Comparison of ENCODE assay signal across 10 cellular contexts in the genomic region with DNA sequence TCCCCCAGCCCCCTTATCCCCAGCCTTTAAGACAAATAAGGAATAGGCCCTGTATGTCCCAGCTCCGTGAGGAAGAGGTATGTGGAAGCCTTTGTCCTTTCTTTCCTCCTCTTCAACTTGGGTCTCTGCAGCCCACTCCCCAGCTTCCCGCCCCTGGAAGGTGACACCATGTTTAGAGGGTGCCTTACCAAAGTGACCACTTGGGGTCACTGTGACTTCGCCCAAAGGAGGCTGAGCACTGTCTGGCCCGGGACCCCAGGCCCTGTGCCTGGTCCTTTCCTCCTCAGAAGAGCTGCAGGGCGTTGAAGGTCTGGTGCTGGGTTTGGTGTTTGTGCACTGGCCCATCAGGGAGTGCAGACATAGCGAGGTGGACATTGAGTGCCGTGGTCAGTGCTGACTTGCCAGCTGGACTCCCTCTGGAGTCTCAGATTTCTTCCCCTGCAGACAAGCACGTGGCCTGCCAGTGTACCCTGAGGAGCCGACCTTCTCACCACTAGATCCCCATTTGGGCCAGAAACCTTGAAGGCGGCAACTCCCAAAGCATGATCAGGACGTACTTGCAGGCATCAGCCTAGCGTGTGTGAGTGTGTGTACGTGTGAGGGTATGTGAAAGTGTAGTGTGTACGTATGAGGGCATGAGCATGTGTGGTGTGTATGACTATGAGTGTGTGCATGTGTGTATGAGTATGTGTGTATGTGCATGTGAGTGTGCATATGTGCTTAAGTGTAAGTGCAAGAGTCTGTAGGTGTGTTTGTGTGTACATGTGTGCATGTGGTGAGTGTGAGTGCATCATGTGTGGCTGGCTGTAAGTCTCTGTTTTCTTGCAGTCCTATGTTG.
DNase-seq lines count a peak whose midpoint lies in the region; ATAC-seq, FAIRE-seq and TF ChIP-seq lines count a peak whose summit lies in the region.
"Had no signal": no experiment of that assay in that cellular context is flagged by ENCODE, and none has a peak within 500 bp of the region (broad histone marks: within the 10 kb centered on the region; RNA-seq: fewer than 3 reads in every experiment).

No MANE protein-coding gene starts in this region.

- no peaks in the 10 kb centered on the region for H3K23me2 ChIP-seq in H1 (ENCODE audit: low read depth, low read length)

- H4K8ac ChIP-seq in H1 (ENCODE audit: extremely low read depth, insufficient read depth, low read length): no peak overlapping the region

- TF ChIP-seq POLR2A in H1 (IDR thresholded peaks at IDR 0.05; ENCODE audit: control extremely low read depth in 1 of 2, low read depth in 2 of 2, low read length in 2 of 2): no peak

- peak; percentile 97 to 99 for TF ChIP-seq RAD21 in H1 (IDR thresholded peaks at IDR 0.05 in 1 of 2, conservative IDR thresholded peaks at IDR 0.05 in 1 of 2; ENCODE audit: low read depth in 2 of 2, low read length in 2 of 2)

- no peak overlapping the region for H3K4ac ChIP-seq in H1 (replicated peaks; ENCODE audit: insufficient read length, low read depth, low read length)

- no peaks in the 10 kb centered on the region; a peak in 1 of 7 replicates for H3K27me3 ChIP-seq in H1 (replicated peaks in 1 of 4; ENCODE audit: control insufficient read depth in 3 of 4, extremely low read depth in 1 of 4, insufficient read depth in 3 of 4, low read length in 3 of 4)
- H3K27me3 ChIP-seq: ovary had no signal

- H3K27ac ChIP-seq in OCI-LY7 (ENCODE audit: low read depth, low read length, poor library complexity, severe bottlenecking) (no peak overlapping the region), H1 (ENCODE audit: low read depth, low read length) (no peak overlapping the region)
- H3K27ac ChIP-seq: ovary had no signal

- no peak overlapping the region for H4K91ac ChIP-seq in H1 (replicated peaks; ENCODE audit: insufficient read length, low read length)

- no peak overlapping the region for H3K18ac ChIP-seq in H1 (ENCODE audit: extremely low read depth, low read length)

- WGBS in H1 (ENCODE audit: extremely low coverage in 1 of 2, insufficient coverage in 1 of 2, insufficient read length in 1 of 2, insufficient replicate concordance in 2 of 2, low coverage in 1 of 2, low lambda C conversion rate in 2 of 2, missing lambda C conversion rate in 1 of 2), 2 experiments: 59 to 67% methylated on average over 1 to 14 of the region's 14 CpGs

- no peak overlapping the region for H3K23ac ChIP-seq in H1 (ENCODE audit: insufficient read length)

- H3K36me3 ChIP-seq in OCI-LY7 (ENCODE audit: insufficient read depth, low read length): no peaks in the 10 kb centered on the region
- H3K36me3 ChIP-seq in H1 (ENCODE audit: control insufficient read depth in 2 of 4, insufficient read depth in 4 of 4, low read length in 3 of 4): no peaks in the 10 kb centered on the region
- no peaks in the 10 kb centered on the region for H3K36me3 ChIP-seq in mucosa of descending colon (ENCODE audit: low read depth)
- H3K36me3 ChIP-seq: ovary had no signal

- H3K56ac ChIP-seq in H1 (replicated peaks; ENCODE audit: insufficient read length, low read depth, low read length): no peak overlapping the region

- POLR2A ChIA-PET in OCI-LY7 (lab: Charles Lee): interaction anchor here (0.7 kb wide), 1 partner anchor 498 kb away, joined by 3 read pairs; no protein-coding TSS in a partner anchor
- POLR2A ChIA-PET in H1 (lab: Charles Lee; ENCODE audit: partially characterized antibody): no interaction called here

- no peak for TF ChIP-seq EP300 in H1 (IDR thresholded peaks at IDR 0.05; ENCODE audit: borderline replicate concordance in 1 of 2, low read depth in 2 of 2, low read length in 2 of 2)

- no peak overlapping the region; the same call in 1 of the 2 replicates for H2BK15ac ChIP-seq in H1 (ENCODE audit: low read length)

- peak overlapping the region in 1 of 4 experiments; percentile 2; a peak in 1 of 7 replicates for H3K9ac ChIP-seq in H1 (replicated peaks in 1 of 4; ENCODE audit: extremely low read depth in 1 of 4, low read depth in 3 of 4, low read length in 3 of 4)

- no peak overlapping the region for H4K5ac ChIP-seq in H1 (ENCODE audit: insufficient read length, low read depth, low read length)

- H2AK5ac ChIP-seq in H1 (ENCODE audit: low read depth, low read length): 0 out of 2 replicates have a peak overlapping the region, but pooled peaks have one; percentile 29

- no peak overlapping the region for H2BK5ac ChIP-seq in H1 (ENCODE audit: low read depth, low read length)

- ATAC-seq in GM21529 (IDR thresholded peaks at IDR 0.05; ENCODE audit: unreplicated experiment) (peak; percentile 49), mucosa of descending colon (peak; percentile 42), HG03571 (IDR thresholded peaks at IDR 0.05; ENCODE audit: unreplicated experiment) (no peak)

- TF ChIP-seq CTCF in OCI-LY7 (conservative IDR thresholded peaks at IDR 0.05; ENCODE audit: low read length) (peak; percentile 89), H1 (IDR thresholded peaks at IDR 0.05; ENCODE audit: control extremely low read depth in 1 of 3, insufficient read depth in 1 of 3, low read depth in 1 of 3, low read length in 3 of 3) (peak; percentile 86 to 91 (median 90)), mucosa of descending colon (IDR thresholded peaks at IDR 0.05) (peak; percentile 30)

- FAIRE-seq in H1 (lab: Jason Lieb, UNC): no peak

- H3K9me3 ChIP-seq in OCI-LY7 (ENCODE audit: low read length): no peaks in the 10 kb centered on the region
- no peaks in the 10 kb centered on the region for H3K9me3 ChIP-seq in H1 (ENCODE audit: insufficient read depth in 2 of 2, low read depth in 1 of 2, low read length in 1 of 2)
- H3K9me3 ChIP-seq in mucosa of descending colon: no peaks in the 10 kb centered on the region
- H3K9me3 ChIP-seq: ovary had no signal

- H3K14ac ChIP-seq in H1 (ENCODE audit: insufficient read length): no peak overlapping the region

- H3K79me2 ChIP-seq in OCI-LY7 (ENCODE audit: insufficient read depth, low read depth, low read length): no peaks in the 10 kb centered on the region
- no peaks in the 10 kb centered on the region for H3K79me2 ChIP-seq in H1 (ENCODE audit: control insufficient read depth in 1 of 2, insufficient read depth in 2 of 2, low read length in 2 of 2)

- CTCF ChIA-PET in OCI-LY7 (lab: Charles Lee; ENCODE audit: unreplicated experiment): interaction anchor here (1.1 to 1.6 kb wide), 2 partner anchors 36 to 223 kb away, joined by 3 to 9 read pairs; no protein-coding TSS in a partner anchor
- CTCF ChIA-PET in H1 (lab: Charles Lee; ENCODE audit: partially characterized antibody): interaction anchor here (0.6 to 4.5 kb wide), 97 partner anchors 10 to 1466 kb away, joined by 3 to 39 read pairs (median 4); a partner anchor contains a TSS

- H3K9me2 ChIP-seq in OCI-LY7 (ENCODE audit: insufficient read depth, low read length): no peaks in the 10 kb centered on the region

- no peak overlapping the region for H2AFZ ChIP-seq in OCI-LY7 (ENCODE audit: low read length)
- 0 out of 2 replicates have a peak overlapping the region, but pooled peaks have one; percentile 43 for H2AFZ ChIP-seq in H1 (ENCODE audit: low read length)

- H3K4me3 ChIP-seq in OCI-LY7 (ENCODE audit: low read depth, low read length, poor library complexity, severe bottlenecking) (no peak overlapping the region), H1 (ENCODE audit: extremely low read depth in 1 of 4, insufficient read depth in 2 of 4, low read depth in 3 of 4, low read length in 4 of 4) (no peak overlapping the region), mucosa of descending colon (no peak overlapping the region)
- H3K4me3 ChIP-seq: ovary had no signal

- intact Hi-C loops in OCI-LY7 (cut with micrococcal nuclease; ENCODE audit: unreplicated experiment) (loop anchor here (2.0 to 10.0 kb wide), 3 partner anchors 61 to 381 kb away; no protein-coding TSS in a partner anchor), mucosa of descending colon (cut with DNase I, micrococcal nuclease) (no loop called here)

- DNase-seq in NCI-H146 (lab: John Stamatoyannopoulos, UW) (peak; percentile 14), NCI-H146 treated with DMSO at 0.1 percent for 48 hours (lab: John Stamatoyannopoulos, UW; ENCODE audit: unreplicated experiment) (no peak), OCI-LY7 (ENCODE audit: low spot score) (peak; percentile 57), H1 (ENCODE audit: low read depth in 1 of 2, low spot score in 2 of 2) (peak; percentile 21 to 85), mucosa of descending colon (peak in 1 of 3 donors; percentile 30), H4 (ENCODE audit: low spot score) (no peak)
- DNase-seq: CD4-positive, CD25-positive, alpha-beta regulatory T cell had no signal

- H4K20me1 ChIP-seq in OCI-LY7 (ENCODE audit: insufficient read depth, low read length): no peaks in the 10 kb centered on the region
- H4K20me1 ChIP-seq in H1 (replicated peaks in 1 of 2; ENCODE audit: control insufficient read depth in 1 of 2, insufficient read depth in 2 of 2, low read length in 2 of 2): no peaks in the 10 kb centered on the region

- H3K4me2 ChIP-seq in OCI-LY7 (ENCODE audit: low read length) (no peak overlapping the region), H1 (ENCODE audit: insufficient read depth in 1 of 2, low read depth in 2 of 2, low read length in 2 of 2) (no peak overlapping the region)

- H3K4me1 ChIP-seq in OCI-LY7 (ENCODE audit: insufficient read depth, low read length, poor library complexity, severe bottlenecking) (no peaks in the 10 kb centered on the region), H1 (replicated peaks in 1 of 4; ENCODE audit: control insufficient read depth in 3 of 4, insufficient read depth in 4 of 4, low read length in 3 of 4) (peaks cover 0 to 4% (median 0%) of the 10 kb centered on the region in 4 experiments; a peak in 3 of 7 replicates), mucosa of descending colon (ENCODE audit: low read depth) (no peaks in the 10 kb centered on the region)

- H2BK120ac ChIP-seq in H1 (replicated peaks; ENCODE audit: low read depth, low read length): no peak overlapping the region

- H3K79me1 ChIP-seq in H1 (ENCODE audit: low read depth, low read length): no peaks in the 10 kb centered on the region

- peak overlapping the region; percentile 29; the same call in 1 of the 2 replicates for H2BK20ac ChIP-seq in H1 (ENCODE audit: low read length)

- H2BK12ac ChIP-seq in H1 (ENCODE audit: low read depth, low read length): peak overlapping the region; percentile 84; the same call in 1 of the 2 replicates

- BruUV-seq in OCI-LY7 (replicated peaks; lab: Mats Ljungman, UMichigan): no TSS peak

TF ChIP-seq in H1, 55 proteins besides CTCF, POLR2A, EP300 and RAD21 (continues in another document):
- TF ChIP-seq CBX5 (IDR thresholded peaks at IDR 0.05; ENCODE audit: low read depth, low read length) (no peak), RBBP5 (IDR thresholded peaks at IDR 0.05; ENCODE audit: borderline replicate concordance, low read depth, low read length) (no peak), KDM1A (IDR thresholded peaks at IDR 0.05; ENCODE audit: borderline replicate concordance, low read length) (no peak), POU5F1 (IDR thresholded peaks at IDR 0.05; ENCODE audit: low read depth, low read length) (no peak), BACH1 (IDR thresholded peaks at IDR 0.05; ENCODE audit: low read length) (no peak), POLR2AphosphoS5 (IDR thresholded peaks at IDR 0.05; ENCODE audit: low read depth, low read length) (no peak)

Comparison
In these comparisons a context has a peak if more than half of its experiments do, and no peak if none do; other contexts are left out.
1. DNase-seq: peak in NCI-H146 (single experiment), OCI-LY7 (single experiment) and H1 (2 of 2); none in NCI-H146 treated with DMSO at 0.1 percent for 48 hours (single experiment) and H4 (single experiment).
2. CTCF ChIP-seq: peak in every context shown above with its lines; median percentile 90 in H1; 89 in OCI-LY7; 30 in mucosa of descending colon.